In the genomic region with DNA sequence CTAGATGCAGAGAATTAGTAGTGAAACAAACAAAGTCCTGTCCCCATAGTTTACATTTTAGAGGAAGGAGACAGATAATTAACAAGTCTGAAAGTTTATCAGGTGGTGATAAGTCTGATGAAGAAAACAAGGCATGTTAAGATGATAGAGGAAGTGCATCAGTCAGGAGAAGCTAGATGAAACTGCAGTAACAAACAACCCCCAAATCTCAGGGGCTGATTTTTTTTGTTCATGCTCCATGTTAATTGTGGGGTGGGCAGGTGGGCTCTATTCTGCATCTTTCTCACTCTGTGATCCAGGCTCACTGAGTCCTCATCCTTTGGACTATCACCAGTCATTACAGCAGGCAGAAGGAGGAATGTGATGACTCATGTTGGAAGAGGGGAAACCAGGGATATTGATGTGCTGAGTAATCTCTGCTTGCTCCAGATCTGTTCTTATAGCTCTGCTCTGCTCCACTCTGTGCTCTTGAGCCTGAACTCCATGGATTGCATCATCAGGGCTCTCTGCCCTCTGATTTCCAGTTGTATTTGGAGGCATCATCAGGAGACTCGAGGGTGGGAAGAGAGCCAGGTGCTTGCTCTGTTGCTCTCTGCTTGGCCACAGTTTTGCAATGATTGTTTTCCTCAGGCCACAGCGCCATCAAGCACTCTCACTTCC, we compare ENCODE assay signal across 12 cellular contexts.
DNase-seq lines count a peak whose midpoint lies in the region; ATAC-seq and TF ChIP-seq lines count a peak whose summit lies in the region.
"Had no signal": no experiment of that assay in that cellular context is flagged by ENCODE, and none has a peak within 500 bp of the region (broad histone marks: within the 10 kb centered on the region; RNA-seq: fewer than 3 reads in every experiment).

No MANE protein-coding gene starts in this region.

- no peak for TF ChIP-seq CTCF in epithelial cell of esophagus (IDR thresholded peaks at IDR 0.05; ENCODE audit: insufficient read depth, low read depth, low read length, missing control alignments)

- DNase-seq in Caki2 (ENCODE audit: low read depth) (peak; percentile 58), NCI-H69 (lab: John Stamatoyannopoulos, UW) (peak; percentile 29), epithelial cell of esophagus (ENCODE audit: low read depth) (peak; percentile 89), myocyte (ENCODE audit: low read depth) (peak; percentile 41), germinal center (ENCODE audit: low spot score) (no peak)
- no peak for DNase-seq in stimulated activated CD4-positive, alpha-beta T cell treated with anti-CD3 and anti-CD28 coated beads, Interleukin-2, amount 100 ng/mL, for 48 hours
- DNase-seq: activated CD4-positive, alpha-beta T cell treated with anti-CD3 and anti-CD28 coated beads for 48 hours; aorta; hippocampal formation; ovary had no signal

- no peak overlapping the region for H3K4me3 ChIP-seq in epithelial cell of esophagus (ENCODE audit: low read length)
- H3K4me3 ChIP-seq: ovary had no signal

- in situ Hi-C loops in Caki2 (cut with HindIII; ENCODE audit: low pct_unique_long_range_greater_than_20kb, low sequenced_read_pairs), result no loop called here

- no peak for ATAC-seq in GM19328 (IDR thresholded peaks at IDR 0.05; ENCODE audit: unreplicated experiment)
- ATAC-seq in GM18870 (IDR thresholded peaks at IDR 0.05; ENCODE audit: unreplicated experiment), result no peak

Comparison
In these comparisons a context has a peak if more than half of its experiments do, and no peak if none do; other contexts are left out.
1. DNase-seq: peak in Caki2 (single experiment), NCI-H69 (single experiment), epithelial cell of esophagus (single experiment) and myocyte (single experiment); none in stimulated activated CD4-positive, alpha-beta T cell treated with anti-CD3 and anti-CD28 coated beads, Interleukin-2, amount 100 ng/mL, for 48 hours (0 of 2) and germinal center (single experiment).